ENCODE assay signal across 12 cellular contexts in the genomic region with DNA sequence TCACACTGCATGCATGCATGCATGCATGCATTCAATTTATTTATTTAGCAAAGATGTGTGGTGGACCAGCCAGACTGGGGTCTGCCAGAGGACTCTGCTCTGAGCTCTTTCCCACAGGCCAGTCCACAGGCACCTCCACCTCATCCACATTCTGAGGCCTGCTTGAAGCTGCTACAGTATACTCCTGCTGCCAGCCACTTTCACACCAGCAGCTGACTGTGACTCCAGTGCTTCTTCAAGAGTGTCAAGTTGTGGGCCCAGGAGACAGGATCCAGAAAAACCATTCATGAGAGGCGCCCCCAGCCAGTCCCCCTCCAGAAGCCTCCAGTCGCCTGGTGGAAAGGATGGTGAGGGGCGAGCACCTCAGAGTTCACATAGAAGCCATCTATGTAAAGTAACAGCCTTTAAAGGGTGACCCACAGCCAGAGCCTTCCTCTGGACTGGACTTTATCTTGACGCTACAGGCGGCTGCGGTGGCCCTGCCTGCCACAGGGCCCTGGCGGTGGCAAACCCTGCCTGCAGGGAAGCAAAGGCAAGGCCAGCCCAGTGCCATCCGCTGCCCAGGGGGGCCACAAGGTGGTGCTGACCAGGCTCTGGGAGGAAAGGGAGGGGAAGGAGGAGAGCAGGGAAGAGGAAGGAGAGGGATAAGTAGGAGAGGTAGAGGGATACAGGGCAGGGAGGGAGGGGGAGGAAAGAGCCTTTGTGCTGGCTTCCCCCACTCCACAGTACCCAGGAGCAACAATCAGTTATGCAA. TPM values are rescaled to one million over a fixed set of nuclear protein-coding genes. Genes with fewer than 3 reads are reported as not detected.
DNase-seq lines count a peak whose midpoint lies in the region; ATAC-seq and TF ChIP-seq lines count a peak whose summit lies in the region.
"Had no signal": no experiment of that assay in that cellular context is flagged by ENCODE, and none has a peak within 500 bp of the region (broad histone marks: within the 10 kb centered on the region; RNA-seq: fewer than 3 reads in every experiment).

No MANE protein-coding gene starts in this region.

- 0 out of 2 replicates have a peak, but pooled peaks cover 5% of the 10 kb centered on the region for H3F3A ChIP-seq in DOHH2 (ENCODE audit: control insufficient read depth, insufficient read depth)

- H3K4me1 Mint-ChIP-seq in glutamatergic neuron (ENCODE audit: low read depth, unreplicated experiment) (peaks cover 86% of the 10 kb centered on the region), natural killer cell (peaks cover 97 to 100% of the 10 kb centered on the region in 2 donors)

- H3K36me3 Mint-ChIP-seq in glutamatergic neuron (ENCODE audit: unreplicated experiment) (peaks cover 4% of the 10 kb centered on the region), natural killer cell (no peaks in the 10 kb centered on the region)

- H3K27ac Mint-ChIP-seq in glutamatergic neuron (ENCODE audit: unreplicated experiment) (peak overlapping the region; percentile 99), natural killer cell (peak overlapping the region; percentile 74 to 86)
- H3K27ac Mint-ChIP-seq: activated CD4-positive, alpha-beta memory T cell treated with anti-CD3 and anti-CD28 coated beads, Interleukin-2, amount 10 ng/mL, durations not matched to agents 7 days and 5 days had no signal

- DNase-seq in OCI-M1 (lab: John Stamatoyannopoulos, UW) (peak; percentile 93), glutamatergic neuron (no peak), natural killer cell (no peak), islet precursor cell (no peak), HAP-1 (ENCODE audit: low spot score in 2 of 2) (no peak)
- no peak for DNase-seq in activated CD4-positive, CD25-positive, alpha-beta regulatory T cell treated with anti-CD3 and anti-CD28 coated beads, Interleukin-2, amount 50 U/mL, for 72 hours
- DNase-seq: activated CD4-positive, alpha-beta memory T cell treated with anti-CD3 and anti-CD28 coated beads, Interleukin-2, amount 10 ng/mL, durations not matched to agents 7 days and 5 days; central memory CD4-positive, alpha-beta T cell; stimulated activated CD4-positive, alpha-beta T cell treated with anti-CD3 and anti-CD28 coated beads, Interleukin-15, amount 100 ng/mL, for 24 hours had no signal

- TF ChIP-seq CTCF in DOHH2 (IDR thresholded peaks at IDR 0.05; ENCODE audit: low read depth, low read length, poor library complexity, severe bottlenecking), result peak; percentile 18
- TF ChIP-seq CTCF in glutamatergic neuron (IDR thresholded peaks at IDR 0.05; ENCODE audit: partially characterized antibody, unreplicated experiment), result no peak
- TF ChIP-seq CTCF in natural killer cell (IDR thresholded peaks at IDR 0.05), result no peak

- H3K9me3 ChIP-seq in DOHH2 (ENCODE audit: control insufficient read depth, insufficient read depth, low read length) (no peaks in the 10 kb centered on the region), HAP-1 (no peaks in the 10 kb centered on the region)
- H3K9me3 ChIP-seq: neutrophil had no signal

- H3K4me2 ChIP-seq in DOHH2 (ENCODE audit: low read length), result peak overlapping the region; percentile 74

- H3K4me3 Mint-ChIP-seq in glutamatergic neuron (ENCODE audit: unreplicated experiment) (peak overlapping the region; percentile 28), natural killer cell (peak overlapping the region; percentile 31)
- H3K4me3 Mint-ChIP-seq: activated CD4-positive, alpha-beta memory T cell treated with anti-CD3 and anti-CD28 coated beads, Interleukin-2, amount 10 ng/mL, durations not matched to agents 7 days and 5 days had no signal

- peaks cover 44% of the 10 kb centered on the region for H3K79me2 ChIP-seq in DOHH2 (ENCODE audit: control insufficient read depth, low read length)

- H3K4me3 ChIP-seq in DOHH2 (ENCODE audit: low read length), result peak overlapping the region; percentile 72
- no peak overlapping the region for H3K4me3 ChIP-seq in HAP-1

- no peaks in the 10 kb centered on the region for H4K20me1 ChIP-seq in DOHH2 (ENCODE audit: control insufficient read depth, insufficient read depth, low read depth, low read length)

- H3K27me3 Mint-ChIP-seq in glutamatergic neuron (ENCODE audit: unreplicated experiment) (peaks cover 32% of the 10 kb centered on the region), natural killer cell (ENCODE audit: low read depth in 2 of 2) (no peaks in the 10 kb centered on the region)
- H3K27me3 Mint-ChIP-seq: activated CD4-positive, alpha-beta memory T cell treated with anti-CD3 and anti-CD28 coated beads, Interleukin-2, amount 10 ng/mL, durations not matched to agents 7 days and 5 days had no signal

- H3K27me3 ChIP-seq in DOHH2 (ENCODE audit: control insufficient read depth, low read length) (no peaks in the 10 kb centered on the region), HAP-1 (ENCODE audit: low read depth) (no peaks in the 10 kb centered on the region)
- H3K27me3 ChIP-seq: neutrophil had no signal

- in situ Hi-C loops in HAP-1 (cut with MboI; ENCODE audit: low sequenced_read_pairs), result no loop called here

- H3K4me1 ChIP-seq in DOHH2 (ENCODE audit: control insufficient read depth, low read length) (peaks cover 71% of the 10 kb centered on the region), HAP-1 (peaks cover 36% of the 10 kb centered on the region)

- ATAC-seq in natural killer cell (no peak), HG03039 (IDR thresholded peaks at IDR 0.05; ENCODE audit: unreplicated experiment) (no peak)

- peaks cover 40% of the 10 kb centered on the region for H3K9me3 Mint-ChIP-seq in glutamatergic neuron (ENCODE audit: unreplicated experiment)
- no peaks in the 10 kb centered on the region for H3K9me3 Mint-ChIP-seq in natural killer cell
- H3K9me3 Mint-ChIP-seq: activated CD4-positive, alpha-beta memory T cell treated with anti-CD3 and anti-CD28 coated beads, Interleukin-2, amount 10 ng/mL, durations not matched to agents 7 days and 5 days had no signal

- peak overlapping the region; percentile 90 for H3K27ac ChIP-seq in DOHH2 (ENCODE audit: low read depth, low read length)
- H3K27ac ChIP-seq: neutrophil had no signal

- intact Hi-C loops in natural killer cell (cut with micrococcal nuclease), result no loop called here

- H3K36me3 ChIP-seq in DOHH2 (ENCODE audit: control insufficient read depth, low read length), result no peaks in the 10 kb centered on the region; the same call in 1 of the 2 replicates
- peaks cover 11% of the 10 kb centered on the region; the same call in 1 of the 2 replicates for H3K36me3 ChIP-seq in HAP-1 (replicated peaks)
- H3K36me3 ChIP-seq: neutrophil had no signal

- H3K9me2 ChIP-seq in DOHH2 (replicated peaks; ENCODE audit: control insufficient read depth, low read length), result no peaks in the 10 kb centered on the region

RNA-seq across cellular contexts. Expression of a gene that starts 30.7 kb away (rescaled TPM):
- total RNA-seq in glutamatergic neuron (ENCODE audit: unreplicated experiment), result 608 TPM
- 100 to 1,000 TPM; 162 to 224 (median 164) TPM for total RNA-seq in natural killer cell
